21 cellular contexts compared by ENCODE assay signal in the genomic region with DNA sequence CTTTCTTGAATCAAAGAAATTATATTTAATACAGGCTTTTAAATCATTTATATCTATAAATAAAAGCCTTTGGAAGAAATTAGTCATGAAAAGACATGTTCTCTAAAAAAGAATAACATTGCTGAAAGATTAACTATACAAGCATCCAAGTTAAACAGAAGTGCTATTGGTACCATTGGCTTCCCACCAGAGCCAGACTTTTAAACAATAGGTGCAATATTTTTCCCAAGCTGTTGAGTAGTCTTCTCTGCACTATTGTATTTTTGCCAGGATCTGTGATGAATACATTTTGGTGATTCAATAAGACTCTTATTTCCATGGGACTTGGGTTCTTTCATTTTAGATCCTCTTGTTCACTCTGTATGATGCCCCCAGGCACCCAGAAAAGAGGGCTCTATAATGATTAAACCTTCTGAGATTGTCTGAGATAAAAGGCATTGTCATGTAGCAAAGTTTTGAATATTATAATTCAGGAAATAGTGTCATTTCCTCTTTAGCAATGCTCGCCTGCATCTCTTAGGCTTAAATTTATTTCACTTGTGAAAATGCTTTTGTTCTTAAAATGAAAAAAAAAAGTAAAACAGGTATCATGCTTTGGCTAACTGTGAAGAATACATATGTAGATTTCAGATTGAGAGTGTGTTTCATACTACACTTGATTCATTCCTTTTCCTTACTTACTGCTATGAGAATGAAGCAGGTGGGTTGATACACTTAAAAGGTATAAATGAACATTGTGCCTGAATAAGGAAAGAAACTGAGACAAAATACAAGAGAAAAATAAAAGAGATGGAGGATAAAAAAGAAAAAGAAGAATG.
A peak's percentile ranks its signal among the peaks of the same experiment; 100 is the strongest.
DNase-seq lines count a peak whose midpoint lies in the region; ATAC-seq, FAIRE-seq and TF ChIP-seq lines count a peak whose summit lies in the region.
"Had no signal": no experiment of that assay in that cellular context is flagged by ENCODE, and none has a peak within 500 bp of the region (broad histone marks: within the 10 kb centered on the region; RNA-seq: fewer than 3 reads in every experiment).

No MANE protein-coding gene starts in this region.

- H2AFZ ChIP-seq in ACC112 (ENCODE audit: low read length, unreplicated experiment) = peak overlapping the region; percentile 11
- H2AFZ ChIP-seq: hepatocyte had no signal

- CTCF ChIA-PET in CD8-positive, alpha-beta memory T cell (lab: Charles Lee) = no interaction called here

- no peak overlapping the region for H3K4me3 Mint-ChIP-seq in CD8-positive, alpha-beta memory T cell
- H3K4me3 Mint-ChIP-seq: central memory CD8-positive, alpha-beta T cell had no signal

- H3K36me3 ChIP-seq in ACC112 (ENCODE audit: insufficient read depth, low read length) = no peaks in the 10 kb centered on the region
- no peaks in the 10 kb centered on the region for H3K36me3 ChIP-seq in brain microvascular endothelial cell (replicated peaks)
- no peaks in the 10 kb centered on the region for H3K36me3 ChIP-seq in CD8-positive, alpha-beta memory T cell (ENCODE audit: insufficient read depth, low read length)
- no peaks in the 10 kb centered on the region for H3K36me3 ChIP-seq in upper lobe of right lung
- H3K36me3 ChIP-seq: BLaER1, thyroid gland had no signal

- H3K27me3 Mint-ChIP-seq in CD8-positive, alpha-beta memory T cell = no peaks in the 10 kb centered on the region
- H3K27me3 Mint-ChIP-seq: central memory CD8-positive, alpha-beta T cell had no signal

- POLR2A ChIA-PET in CD8-positive, alpha-beta memory T cell (lab: Charles Lee) = no interaction called here

- TF ChIP-seq CTCF in D721Med (IDR thresholded peaks at IDR 0.05; ENCODE audit: insufficient read depth, missing control alignments) = no peak
- TF ChIP-seq CTCF in brain microvascular endothelial cell (IDR thresholded peaks at IDR 0.05; ENCODE audit: low read depth, low read length, missing control alignments) = no peak
- TF ChIP-seq CTCF in foreskin fibroblast (IDR thresholded peaks at IDR 0.05; ENCODE audit: low read depth, low read length) = no peak
- no peak for TF ChIP-seq CTCF in upper lobe of right lung (IDR thresholded peaks at IDR 0.05)

- H3K9me3 ChIP-seq in CD8-positive, alpha-beta memory T cell (ENCODE audit: low read length) = no peaks in the 10 kb centered on the region
- H3K9me3 ChIP-seq in upper lobe of right lung = no peaks in the 10 kb centered on the region
- H3K9me3 ChIP-seq: BLaER1, thyroid gland had no signal

- DNase-seq in D721Med (ENCODE audit: insufficient read length, low spot score) = no peak
- peak; percentile 41 for DNase-seq in brain microvascular endothelial cell
- peak; percentile 11 to 14 for DNase-seq in foreskin fibroblast
- DNase-seq in cerebellum (ENCODE audit: low spot score) = no peak
- no peak for DNase-seq in ecto neural progenitor cell (ENCODE audit: low spot score)
- DNase-seq in CD8-positive, alpha-beta memory T cell = no peak
- no peak for DNase-seq in upper lobe of right lung
- DNase-seq: activated CD8-positive, alpha-beta memory T cell treated with anti-CD3 and anti-CD28 coated beads, Interleukin-2, amount 50 U/mL, for 4 hours; activated naive CD4-positive, alpha-beta T cell treated with anti-CD3 and anti-CD28 coated beads, Interleukin-2, amount 50 U/mL, for 16 hours; DMS53; HCEC 1CT; Kasumi-1; NCI-H1436 treated with DMSO at 0.1 percent for 48 hours; NCI-H345; small intestine; thyroid gland had no signal

- no peaks in the 10 kb centered on the region for H3K4me1 Mint-ChIP-seq in CD8-positive, alpha-beta memory T cell
- H3K4me1 Mint-ChIP-seq: central memory CD8-positive, alpha-beta T cell had no signal

- no peaks in the 10 kb centered on the region for H3K79me2 ChIP-seq in ACC112 (ENCODE audit: control insufficient read depth, insufficient read depth, low read length, unreplicated experiment)
- H3K79me2 ChIP-seq: hepatocyte had no signal

- H3K9me3 Mint-ChIP-seq in CD8-positive, alpha-beta memory T cell = no peaks in the 10 kb centered on the region

- H3K27ac ChIP-seq in ACC112 (ENCODE audit: low read depth, low read length) (peak overlapping the region; percentile 53), brain microvascular endothelial cell (peak overlapping the region; percentile 3), upper lobe of right lung (no peak overlapping the region)
- no peak overlapping the region for H3K27ac ChIP-seq in CD8-positive, alpha-beta memory T cell (ENCODE audit: low read depth, low read length)
- H3K27ac ChIP-seq: BLaER1, hepatocyte, thyroid gland had no signal

- H3K4me1 ChIP-seq in ACC112 (ENCODE audit: control insufficient read depth, insufficient read depth, low read length, unreplicated experiment) (peaks cover 17% of the 10 kb centered on the region), upper lobe of right lung (no peaks in the 10 kb centered on the region)
- no peaks in the 10 kb centered on the region for H3K4me1 ChIP-seq in CD8-positive, alpha-beta memory T cell (ENCODE audit: insufficient read depth, low read length)
- H3K4me1 ChIP-seq: BLaER1, thyroid gland had no signal

- no peak overlapping the region for H3K4me3 ChIP-seq in ACC112 (ENCODE audit: low read depth, low read length)
- H3K4me3 ChIP-seq in brain microvascular endothelial cell (ENCODE audit: low read depth, low read length) = no peak overlapping the region
- H3K4me3 ChIP-seq in foreskin fibroblast (ENCODE audit: low read depth in 1 of 2, low read length in 2 of 2) = no peak overlapping the region
- H3K4me3 ChIP-seq in CD8-positive, alpha-beta memory T cell (ENCODE audit: low read length) = no peak overlapping the region
- H3K4me3 ChIP-seq in upper lobe of right lung = no peak overlapping the region
- H3K4me3 ChIP-seq: BLaER1, hepatocyte, thyroid gland had no signal

- H3K36me3 Mint-ChIP-seq in CD8-positive, alpha-beta memory T cell = no peaks in the 10 kb centered on the region

- intact Hi-C loops in upper lobe of right lung (cut with DNase I) = no loop called here

- no peak for ATAC-seq in upper lobe of right lung

- H3K27ac Mint-ChIP-seq in CD8-positive, alpha-beta memory T cell = no peak overlapping the region

- peak; percentile 21 for FAIRE-seq in D721Med (lab: Jason Lieb, UNC)
- FAIRE-seq: GM18507, small intestine had no signal

- H3K27me3 ChIP-seq in ACC112 (ENCODE audit: insufficient read depth, low read length) = no peaks in the 10 kb centered on the region
- no peaks in the 10 kb centered on the region for H3K27me3 ChIP-seq in brain microvascular endothelial cell (replicated peaks)
- H3K27me3 ChIP-seq in CD8-positive, alpha-beta memory T cell (ENCODE audit: insufficient read depth, low read length, poor library complexity, severe bottlenecking) = no peaks in the 10 kb centered on the region
- H3K27me3 ChIP-seq in upper lobe of right lung = no peaks in the 10 kb centered on the region
- H3K27me3 ChIP-seq: BLaER1, hepatocyte, thyroid gland had no signal

- in situ Hi-C loops in brain microvascular endothelial cell (cut with HindIII; ENCODE audit: low pct_ligation_motif_present, low sequenced_read_pairs) = no loop called here

Comparison
In these comparisons a context has a peak if more than half of its experiments do, and no peak if none do; other contexts are left out.
1. H3K27ac ChIP-seq: peak in ACC112 (single experiment) and brain microvascular endothelial cell (single experiment); none in CD8-positive, alpha-beta memory T cell (single experiment) and upper lobe of right lung (single experiment).
2. DNase-seq: peak in brain microvascular endothelial cell (single experiment) and foreskin fibroblast (2 of 2); none in D721Med (single experiment), cerebellum (single experiment), ecto neural progenitor cell (single experiment), CD8-positive, alpha-beta memory T cell (0 of 5) and upper lobe of right lung (single experiment).